11 cellular contexts compared by ENCODE assay signal in genomic region chr6:134249759-134250602, GRCh38.
A peak's percentile ranks its signal among the peaks of the same experiment; 100 is the strongest.
DNase-seq lines count a peak whose midpoint lies in the region; ATAC-seq and TF ChIP-seq lines count a peak whose summit lies in the region.
"Had no signal": no experiment of that assay in that cellular context is flagged by ENCODE, and none has a peak within 500 bp of the region (broad histone marks: within the 10 kb centered on the region; RNA-seq: fewer than 3 reads in every experiment).

No MANE protein-coding gene starts in this region.

- no peaks in the 10 kb centered on the region for H3K36me3 ChIP-seq in CD8-positive, alpha-beta T cell (ENCODE audit: insufficient read depth, low read length)
- H3K36me3 ChIP-seq in osteoblast (ENCODE audit: insufficient read depth, low read length) = no peaks in the 10 kb centered on the region

- intact Hi-C loops in CD8-positive, alpha-beta T cell (cut with DNase I, micrococcal nuclease) = loop anchor here (5.0 to 10.0 kb wide), 4 partner anchors 37 to 845 kb away; partner anchors contain the start of gene SGK1 (in 1 of the 2)

- no peaks in the 10 kb centered on the region for H3K79me2 ChIP-seq in osteoblast (ENCODE audit: insufficient read depth, low read length)

- no peak overlapping the region for H3K4me3 Mint-ChIP-seq in CD8-positive, alpha-beta T cell
- H3K4me3 Mint-ChIP-seq: neural crest cell had no signal

- no peak for ATAC-seq in CD8-positive, alpha-beta T cell
- no peak for ATAC-seq in HG02970 (IDR thresholded peaks at IDR 0.05; ENCODE audit: low FRiP score, unreplicated experiment)

- no peak for DNase-seq in CD8-positive, alpha-beta T cell
- DNase-seq in RPMI7951 (ENCODE audit: low read depth) (peak; percentile 29), cerebellar cortex (ENCODE audit: low spot score) (peak; percentile 52), osteoblast (ENCODE audit: insufficient read length, low spot score, missing footprints) (no peak), NCI-H128 (lab: John Stamatoyannopoulos, UW; ENCODE audit: unreplicated experiment) (no peak), KG1 (lab: John Stamatoyannopoulos, UW) (no peak), NCI-H1105 treated with DMSO at 0.1 percent for 48 hours (lab: John Stamatoyannopoulos, UW) (no peak)
- DNase-seq: DMS153, NCI-H510A treated with DMSO at 0.1 percent for 48 hours had no signal

- CTCF ChIA-PET in CD8-positive, alpha-beta T cell (lab: Charles Lee) = interaction anchor here (2.6 kb wide), 1 partner anchor 391 kb away, joined by 10 read pairs; no protein-coding TSS in a partner anchor

- H3K27me3 Mint-ChIP-seq in CD8-positive, alpha-beta T cell (ENCODE audit: low read depth) = no peaks in the 10 kb centered on the region

- H3K27me3 ChIP-seq in CD8-positive, alpha-beta T cell (ENCODE audit: insufficient read depth, low read length) = no peaks in the 10 kb centered on the region
- no peaks in the 10 kb centered on the region for H3K27me3 ChIP-seq in osteoblast (ENCODE audit: insufficient read depth, low read length)

- no peak overlapping the region for H3K27ac ChIP-seq in CD8-positive, alpha-beta T cell (ENCODE audit: low read depth, low read length)
- no peak overlapping the region for H3K27ac ChIP-seq in osteoblast (ENCODE audit: low read depth, low read length)

- H3K4me3 ChIP-seq in CD8-positive, alpha-beta T cell (ENCODE audit: low read depth, low read length) = no peak overlapping the region
- H3K4me3 ChIP-seq in osteoblast (ENCODE audit: insufficient read depth, low read length) = peak overlapping the region; percentile 44

- H4K20me1 ChIP-seq in osteoblast (ENCODE audit: insufficient read depth, low read length) = no peaks in the 10 kb centered on the region

- H3K36me3 Mint-ChIP-seq in CD8-positive, alpha-beta T cell = no peaks in the 10 kb centered on the region

- H3K4me1 Mint-ChIP-seq in CD8-positive, alpha-beta T cell (ENCODE audit: low read depth) = peaks cover 58% of the 10 kb centered on the region

- peak overlapping the region; percentile 61 for H3K4me2 ChIP-seq in osteoblast (ENCODE audit: insufficient read depth, low read length)

- H3K4me1 ChIP-seq in CD8-positive, alpha-beta T cell (ENCODE audit: insufficient read depth, low read length) = peaks cover 62% of the 10 kb centered on the region
- H3K4me1 ChIP-seq in osteoblast (ENCODE audit: insufficient read depth, low read length) = peaks cover 7% of the 10 kb centered on the region

- peak overlapping the region; percentile 64 for H2AFZ ChIP-seq in osteoblast (ENCODE audit: low read length)

- H3K27ac Mint-ChIP-seq in CD8-positive, alpha-beta T cell = peak overlapping the region; percentile 49

- POLR2A ChIA-PET in CD8-positive, alpha-beta T cell (lab: Charles Lee) = no interaction called here

- TF ChIP-seq CTCF in CD8-positive, alpha-beta T cell (IDR thresholded peaks at IDR 0.05) = no peak
- TF ChIP-seq CTCF in osteoblast (IDR thresholded peaks at IDR 0.05; ENCODE audit: extremely low read depth, low read depth, low read length) = no peak

- no peaks in the 10 kb centered on the region for H3K9me3 ChIP-seq in CD8-positive, alpha-beta T cell (ENCODE audit: low read length)
- no peaks in the 10 kb centered on the region for H3K9me3 ChIP-seq in osteoblast (ENCODE audit: low read depth, low read length)

- H3K9me3 Mint-ChIP-seq in CD8-positive, alpha-beta T cell = no peaks in the 10 kb centered on the region
- H3K9me3 Mint-ChIP-seq: neural crest cell had no signal

Comparison
In these comparisons a context has a peak if more than half of its experiments do, and no peak if none do; other contexts are left out.
1. DNase-seq: peak in RPMI7951 (single experiment) and cerebellar cortex (single experiment); none in CD8-positive, alpha-beta T cell (0 of 7), osteoblast (single experiment), NCI-H128 (single experiment), KG1 (single experiment) and NCI-H1105 treated with DMSO at 0.1 percent for 48 hours (single experiment).